9 cellular contexts compared by ENCODE assay signal in genomic region chr22:19730662-19731360, GRCh38. TPM values are rescaled to one million over a fixed set of nuclear protein-coding genes. Genes with fewer than 3 reads are reported as not detected.
DNase-seq lines count a peak whose midpoint lies in the region; ATAC-seq and TF ChIP-seq lines count a peak whose summit lies in the region.
"Had no signal": no experiment of that assay in that cellular context is flagged by ENCODE, and none has a peak within 500 bp of the region (broad histone marks: within the 10 kb centered on the region; RNA-seq: fewer than 3 reads in every experiment).

No MANE protein-coding gene starts in this region.

- peak overlapping the region; percentile 58 for H3K9ac ChIP-seq in DND-41 (ENCODE audit: low read depth, low read length)
- H3K9ac ChIP-seq in HUES64 (ENCODE audit: low read depth, low read length): no peak overlapping the region
- no peak overlapping the region for H3K9ac ChIP-seq in fibroblast of lung (ENCODE audit: insufficient read depth, low read length)

- H3K36me3 ChIP-seq in DND-41 (ENCODE audit: insufficient read depth, low read length): no peaks in the 10 kb centered on the region
- no peaks in the 10 kb centered on the region for H3K36me3 ChIP-seq in HUES64 (ENCODE audit: insufficient read depth, low read length)
- no peaks in the 10 kb centered on the region for H3K36me3 ChIP-seq in Panc1 (ENCODE audit: control insufficient read depth, insufficient read depth, low read length)
- H3K36me3 ChIP-seq in fibroblast of lung (ENCODE audit: control insufficient read depth, insufficient read depth, low read length): no peaks in the 10 kb centered on the region

- H3K9me3 ChIP-seq in DND-41 (ENCODE audit: insufficient read depth, low read length, severe bottlenecking): no peaks in the 10 kb centered on the region
- H3K9me3 ChIP-seq in HUES64 (ENCODE audit: insufficient read depth, low read depth, low read length): no peaks in the 10 kb centered on the region
- no peaks in the 10 kb centered on the region for H3K9me3 ChIP-seq in Panc1 (ENCODE audit: control insufficient read depth, insufficient read depth, low read depth, low read length)
- no peaks in the 10 kb centered on the region for H3K9me3 ChIP-seq in fibroblast of lung (ENCODE audit: control insufficient read depth, insufficient read depth, low read depth, low read length)

- H3K4me3 ChIP-seq in DND-41 (ENCODE audit: low read depth in 1 of 2, low read length in 2 of 2) (peak overlapping the region; percentile 15 to 65; a peak in 3 of 4 replicates), HUES64 (ENCODE audit: low read length) (peak overlapping the region; percentile 47), Panc1 (ENCODE audit: low read depth in 2 of 2, low read length in 2 of 2) (peak overlapping the region; percentile 40 to 55), fibroblast of lung (replicated peaks in 1 of 4; ENCODE audit: control extremely low read depth in 1 of 4, insufficient read depth in 1 of 4, low read depth in 3 of 4, low read length in 4 of 4) (peak overlapping the region; percentile 7 to 48 (median 35))

- DNase-seq in DND-41 (peak; percentile 87), Panc1 (ENCODE audit: low read depth, low spot score) (peak; percentile 24), fibroblast of lung (ENCODE audit: low read depth in 2 of 2) (peak; percentile 58 to 69), natural killer cell (peak; percentile 83)
- peak; percentile 83 to 90 for DNase-seq in activated T-cell treated with anti-CD3 and anti-CD28 coated beads, Interleukin-2, amount 50 U/mL, for 72 hours
- peak; percentile 59 to 64 for DNase-seq in stimulated activated CD8-positive, alpha-beta memory T cell treated with anti-CD3 and anti-CD28 coated beads, Interleukin-7, amount 100 ng/mL, for 48 hours (ENCODE audit: extremely low read depth in 1 of 2, low read depth in 1 of 2)

- TF ChIP-seq CTCF in DND-41 (IDR thresholded peaks at IDR 0.05; ENCODE audit: borderline replicate concordance, extremely low read depth, low read length, poor library complexity, severe bottlenecking) (peak; percentile 100), Panc1 (IDR thresholded peaks at IDR 0.05) (peak; percentile 90), fibroblast of lung (conservative IDR thresholded peaks at IDR 0.05 in 1 of 2, IDR thresholded peaks at IDR 0.05 in 1 of 2; ENCODE audit: low read depth in 1 of 2, low read length in 2 of 2) (peak; percentile 82 to 94), natural killer cell (IDR thresholded peaks at IDR 0.05) (peak; percentile 97)

- H3K9me3 Mint-ChIP-seq in activated T-cell treated with anti-CD3 and anti-CD28 coated beads, Interleukin-2, amount 50 U/mL, for 72 hours: no peaks in the 10 kb centered on the region
- H3K9me3 Mint-ChIP-seq in natural killer cell: no peaks in the 10 kb centered on the region

- CTCF ChIA-PET in Panc1 (lab: Charles Lee): interaction anchor here (0.6 to 1.8 kb wide), 11 partner anchors 11 to 229 kb away, joined by 3 to 19 read pairs (median 4); no protein-coding TSS in a partner anchor

- ATAC-seq in DND-41 (ENCODE audit: insufficient read depth, low read depth): peak; percentile 91
- ATAC-seq in Panc1: peak; percentile 94
- peak; percentile 89 to 90 for ATAC-seq in activated T-cell treated with anti-CD3 and anti-CD28 coated beads, Interleukin-2, amount 50 U/mL, for 72 hours (replicated peaks in 1 of 2)
- peak; percentile 87 to 98 (median 94) for ATAC-seq in natural killer cell
- no peak for ATAC-seq in GM21423 (IDR thresholded peaks at IDR 0.05; ENCODE audit: unreplicated experiment)

- H3K4me1 Mint-ChIP-seq in activated T-cell treated with anti-CD3 and anti-CD28 coated beads, Interleukin-2, amount 50 U/mL, for 72 hours (ENCODE audit: low read depth): no peaks in the 10 kb centered on the region
- peaks cover 0 to 6% of the 10 kb centered on the region in 2 donors for H3K4me1 Mint-ChIP-seq in natural killer cell

- H3K4me2 ChIP-seq in DND-41 (ENCODE audit: insufficient read depth, low read length): peak overlapping the region; percentile 91
- peak overlapping the region; percentile 78 for H3K4me2 ChIP-seq in fibroblast of lung (ENCODE audit: extremely low read depth, insufficient read depth, low read length)

- intact Hi-C loops in Panc1 (cut with micrococcal nuclease; ENCODE audit: unreplicated experiment) (no loop called here), natural killer cell (cut with micrococcal nuclease) (loop anchor here (1.0 kb wide), 1 partner anchor 179 kb away; no protein-coding TSS in a partner anchor)

- BruUV-seq in Panc1 (replicated peaks; lab: Mats Ljungman, UMichigan): no TSS peak

- POLR2A ChIA-PET in Panc1 (lab: Charles Lee): interaction anchor here (0.6 kb wide), 1 partner anchor 21 kb away, joined by 3 read pairs; no protein-coding TSS in a partner anchor

- H3K27ac Mint-ChIP-seq in activated T-cell treated with anti-CD3 and anti-CD28 coated beads, Interleukin-2, amount 50 U/mL, for 72 hours: no peak overlapping the region
- peak overlapping the region in 1 of 2 donors; percentile 26 for H3K27ac Mint-ChIP-seq in natural killer cell

- H3K27me3 ChIP-seq in DND-41 (ENCODE audit: insufficient read depth, low read length, poor library complexity) (no peaks in the 10 kb centered on the region), HUES64 (ENCODE audit: insufficient read depth, low read length) (peaks cover 47% of the 10 kb centered on the region), Panc1 (ENCODE audit: control insufficient read depth, insufficient read depth, low read length) (no peaks in the 10 kb centered on the region), fibroblast of lung (ENCODE audit: control insufficient read depth, insufficient read depth, low read length) (no peaks in the 10 kb centered on the region)

- H3K4me1 ChIP-seq in DND-41 (ENCODE audit: insufficient read depth, low read length): peaks cover 13% of the 10 kb centered on the region
- H3K4me1 ChIP-seq in HUES64 (ENCODE audit: insufficient read depth, low read length): no peaks in the 10 kb centered on the region
- H3K4me1 ChIP-seq in Panc1 (ENCODE audit: control insufficient read depth, insufficient read depth, low read length): no peaks in the 10 kb centered on the region; the same call in 1 of the 2 replicates
- H3K4me1 ChIP-seq in fibroblast of lung (ENCODE audit: control insufficient read depth, extremely low read depth, insufficient read depth, low read length): no peaks in the 10 kb centered on the region

- in situ Hi-C loops in Panc1 (cut with HindIII; ENCODE audit: low pct_unique_long_range_greater_than_20kb, low sequenced_read_pairs): no loop called here

- no peaks in the 10 kb centered on the region for H3K27me3 Mint-ChIP-seq in activated T-cell treated with anti-CD3 and anti-CD28 coated beads, Interleukin-2, amount 50 U/mL, for 72 hours (ENCODE audit: low read depth)
- peaks cover 0 to 8% of the 10 kb centered on the region in 2 donors for H3K27me3 Mint-ChIP-seq in natural killer cell (ENCODE audit: low read depth in 2 of 2)

- no peaks in the 10 kb centered on the region for H3K36me3 Mint-ChIP-seq in activated T-cell treated with anti-CD3 and anti-CD28 coated beads, Interleukin-2, amount 50 U/mL, for 72 hours (ENCODE audit: insufficient read depth in 2 of 2)
- no peaks in the 10 kb centered on the region for H3K36me3 Mint-ChIP-seq in natural killer cell

- peak overlapping the region; percentile 82 to 83 for H3K4me3 Mint-ChIP-seq in activated T-cell treated with anti-CD3 and anti-CD28 coated beads, Interleukin-2, amount 50 U/mL, for 72 hours
- peak overlapping the region; percentile 87 for H3K4me3 Mint-ChIP-seq in natural killer cell

- H2AFZ ChIP-seq in DND-41 (ENCODE audit: low read depth, low read length) (peak overlapping the region; percentile 91), fibroblast of lung (ENCODE audit: low read length) (peak overlapping the region; percentile 77)

- WGBS in HUES64: 8% methylated on average over 48 of the region's 48 CpGs

- H3K79me2 ChIP-seq in DND-41 (ENCODE audit: insufficient read depth, low read length): no peaks in the 10 kb centered on the region
- no peaks in the 10 kb centered on the region for H3K79me2 ChIP-seq in fibroblast of lung (ENCODE audit: control insufficient read depth, insufficient read depth, low read length)

- H3K27ac ChIP-seq in DND-41 (ENCODE audit: low read length) (peak overlapping the region; percentile 72), HUES64 (ENCODE audit: low read depth, low read length) (no peak overlapping the region), Panc1 (ENCODE audit: low read length) (no peak overlapping the region), fibroblast of lung (ENCODE audit: insufficient read depth, low read length) (no peak overlapping the region)

- H4K20me1 ChIP-seq in DND-41 (ENCODE audit: insufficient read depth, low read length): no peaks in the 10 kb centered on the region
- H4K20me1 ChIP-seq in fibroblast of lung (ENCODE audit: control insufficient read depth, extremely low read depth, insufficient read depth, low read length): no peaks in the 10 kb centered on the region

RNA-seq across cellular contexts. Expression of gene GP1BB, which starts 7.5 kb away (rescaled TPM):
- polyA plus RNA-seq in HUES64 (2013, experiment 1 of 2): 2.5 TPM
- polyA plus RNA-seq in HUES64 (2013, experiment 2 of 2): 7.9 TPM
- total RNA-seq in Panc1 (2021; ENCODE audit: unreplicated experiment) (3.6 TPM), fibroblast of lung (1.8 and 2.1 TPM in 2 replicates), natural killer cell (1 to 10 TPM in 2 of 3 donors, under 1 TPM in 1; 0.39 to 7.8 (median 4.2) TPM)
- polyA plus RNA-seq in Panc1 (2012; ENCODE audit: insufficient read length): 10.1 TPM
- total RNA-seq in activated T-cell treated with anti-CD3 and anti-CD28 coated beads, Interleukin-2, amount 50 U/mL, for 72 hours: under 1 TPM in 1 of 2 donors, not detected in 1; 0.17 TPM
- polyA plus RNA-seq in fibroblast of lung: 0.20 and 0.50 TPM in 2 replicates
- polyA plus RNA-seq in fibroblast of lung (2012): 2.7 and 2.9 TPM in 2 replicates
- polyA minus RNA-seq in fibroblast of lung (ENCODE audit: low replicate concordance): 0.85 TPM in 1 of 2 replicates, not detected in the other

RNA-seq across cellular contexts. Expression of gene SEPTIN5, which starts 16.5 kb away (rescaled TPM):
- polyA plus RNA-seq in HUES64 (2013, experiment 1 of 2): 6.5 TPM
- 11.3 TPM for polyA plus RNA-seq in HUES64 (2013, experiment 2 of 2)
- total RNA-seq in Panc1 (2021; ENCODE audit: unreplicated experiment) (17.2 TPM), fibroblast of lung (19.8 and 25.8 TPM in 2 replicates), natural killer cell (1 to 10 TPM in 2 of 3 donors, under 1 TPM in 1; 0.52 to 4.5 (median 1.9) TPM)
- polyA plus RNA-seq in Panc1 (2012; ENCODE audit: insufficient read length): 39.8 TPM
- 1 to 10 TPM; 1.8 to 1.9 TPM for total RNA-seq in activated T-cell treated with anti-CD3 and anti-CD28 coated beads, Interleukin-2, amount 50 U/mL, for 72 hours
- 10.8 and 14.5 TPM in 2 replicates for polyA plus RNA-seq in fibroblast of lung
- 14.2 and 23.0 TPM in 2 replicates for polyA plus RNA-seq in fibroblast of lung (2012)
- polyA minus RNA-seq in fibroblast of lung (ENCODE audit: low replicate concordance): 28.2 and 54.5 TPM in 2 replicates

RNA-seq across cellular contexts. Expression of gene TBX1, which starts 29.8 kb away (rescaled TPM):
- 1.6 TPM for polyA plus RNA-seq in HUES64 (2013, experiment 1 of 2)
- 5.1 TPM for polyA plus RNA-seq in HUES64 (2013, experiment 2 of 2)
- total RNA-seq in Panc1 (2021; ENCODE audit: unreplicated experiment) (91.7 TPM), fibroblast of lung (not detected in 2 replicates), natural killer cell (1 to 10 TPM; 2.0 to 4.6 (median 3.2) TPM)
- 102 TPM for polyA plus RNA-seq in Panc1 (2012; ENCODE audit: insufficient read length)
- total RNA-seq in activated T-cell treated with anti-CD3 and anti-CD28 coated beads, Interleukin-2, amount 50 U/mL, for 72 hours: under 1 TPM in 1 of 2 donors, not detected in 1; 0.12 TPM
- polyA plus RNA-seq in fibroblast of lung: not detected in 2 replicates
- not detected in 2 replicates for polyA plus RNA-seq in fibroblast of lung (2012)
- not detected in 2 replicates for polyA minus RNA-seq in fibroblast of lung (ENCODE audit: low replicate concordance)
- total RNA-seq: mononuclear cell had no signal

Comparison
In these comparisons a context has a peak if more than half of its experiments do, and no peak if none do; other contexts are left out.
1. DNase-seq: peak in every context shown above with its lines; median percentile 87 in DND-41; 86 in activated T-cell treated with anti-CD3 and anti-CD28 coated beads, Interleukin-2, amount 50 U/mL, for 72 hours; 83 in natural killer cell; 64 in fibroblast of lung; 62 in stimulated activated CD8-positive, alpha-beta memory T cell treated with anti-CD3 and anti-CD28 coated beads, Interleukin-7, amount 100 ng/mL, for 48 hours; 24 in Panc1.
2. RNA of gene TBX1, which starts 29.8 kb away (total RNA-seq): 91.7 TPM in Panc1 (single experiment); 2.0 to 4.6 TPM in natural killer cell, 0.12 TPM in activated T-cell treated with anti-CD3 and anti-CD28 coated beads, Interleukin-2, amount 50 U/mL, for 72 hours and not detected in fibroblast of lung; every median in the first group is over 10 times any median in the second.
3. Peak in every context shown above with its lines, with median percentiles within 50 percentile points of each other: H3K4me3 ChIP-seq and CTCF ChIP-seq.